Comparison of ENCODE assay signal across 6 cellular contexts in genomic region chr9:29245351-29245750, GRCh38. TPM values are rescaled to one million over a fixed set of nuclear protein-coding genes. Genes with fewer than 3 reads are reported as not detected.
"Had no signal": no experiment of that assay in that cellular context is flagged by ENCODE, and none has a peak within 500 bp of the region (broad histone marks: within the 10 kb centered on the region; RNA-seq: fewer than 3 reads in every experiment).

No MANE protein-coding gene starts in this region.

- H3K4me2 ChIP-seq: GM23338 had no signal

- H3K27ac ChIP-seq: HL-60 had no signal

- H3K4me3 ChIP-seq: GM23338 had no signal

- H3K4me1 Mint-ChIP-seq: GM23338, H9, IgD-negative memory B cell had no signal

- DNase-seq: H9, HCEC 1CT had no signal

- H3K36me3 Mint-ChIP-seq: IgD-negative memory B cell had no signal

- H3K4me3 Mint-ChIP-seq: GM23338, H9, IgD-negative memory B cell had no signal

- H2AFZ ChIP-seq: GM23338 had no signal

- ATAC-seq: GM23338, HepG2 had no signal

- H3K27me3 Mint-ChIP-seq: IgD-negative memory B cell had no signal

- H3K27ac Mint-ChIP-seq: GM23338, H9, IgD-negative memory B cell had no signal

- H3K9me3 Mint-ChIP-seq: GM23338, H9 had no signal

RNA-seq across cellular contexts. Expression of gene LINGO2, which starts 31.9 kb away (rescaled TPM):
- total RNA-seq: HepG2 had no signal
- polyA plus RNA-seq: HepG2, IgD-negative memory B cell had no signal
